ENCODE assay signal across 8 cellular contexts in genomic region chr3:48186993-48187578, GRCh38. TPM values are rescaled to one million over a fixed set of nuclear protein-coding genes. Genes with fewer than 3 reads are reported as not detected.
DNase-seq lines count a peak whose midpoint lies in the region; TF ChIP-seq lines count a peak whose summit lies in the region.

No MANE protein-coding gene starts in this region.

- no peak overlapping the region for H3K27ac ChIP-seq in H9 (ENCODE audit: insufficient read length, low read depth, low read length)
- peak overlapping the region; percentile 78 for H3K27ac ChIP-seq in SU-DHL-6 (ENCODE audit: low read depth, low read length)
- H3K27ac ChIP-seq in caudate nucleus (ENCODE audit: low read depth, low read length): no peak overlapping the region

- no peak overlapping the region for H3K18ac ChIP-seq in H9 (ENCODE audit: insufficient read length, low read depth, low read length)

- H3F3A ChIP-seq in SU-DHL-6 (ENCODE audit: insufficient read depth): peaks cover 10% of the 10 kb centered on the region; the same call in 1 of the 2 replicates

- H3K4me3 ChIP-seq in SU-DHL-6 (ENCODE audit: insufficient read depth, low read length, poor library complexity, severe bottlenecking) (peak overlapping the region; percentile 91), skeletal muscle satellite cell (ENCODE audit: low read length) (peak overlapping the region; percentile 92)

- no CpG with 5 or more reads among the region's 14 CpGs for WGBS in H9 (ENCODE audit: extremely low coverage, insufficient read length, low lambda C conversion rate)

- H3K27me3 ChIP-seq in H9 (ENCODE audit: insufficient read depth, low read length): no peaks in the 10 kb centered on the region
- no peaks in the 10 kb centered on the region for H3K27me3 ChIP-seq in SU-DHL-6 (ENCODE audit: low read length)
- no peaks in the 10 kb centered on the region for H3K27me3 ChIP-seq in skeletal muscle satellite cell (ENCODE audit: control insufficient read depth, insufficient read depth, low read length)

- peak overlapping the region; percentile 91 to 97 for H3K4me3 Mint-ChIP-seq in H9

- no peak overlapping the region for H3K56ac ChIP-seq in H9 (ENCODE audit: insufficient read length, low read depth, low read length)

- peaks cover 7% of the 10 kb centered on the region; the same call in 1 of the 2 replicates for H3K4me1 ChIP-seq in H9 (ENCODE audit: insufficient read depth, low read length)
- H3K4me1 ChIP-seq in skeletal muscle satellite cell (ENCODE audit: control insufficient read depth, insufficient read depth, low read length): peaks cover 11% of the 10 kb centered on the region

- H3K23ac ChIP-seq in H9 (ENCODE audit: insufficient read length, low read depth, low read length): no peak overlapping the region

- peak overlapping the region; percentile 91 for H3K9ac ChIP-seq in H9 (ENCODE audit: extremely low read depth, insufficient read length, low read length)
- H3K9ac ChIP-seq in SU-DHL-6 (ENCODE audit: low read length): peak overlapping the region; percentile 98
- peak overlapping the region; percentile 86 for H3K9ac ChIP-seq in skeletal muscle satellite cell (ENCODE audit: low read depth, low read length)

- peaks cover 11% of the 10 kb centered on the region for H3K79me1 ChIP-seq in H9 (ENCODE audit: insufficient read depth, low read depth, low read length, poor library complexity, severe bottlenecking)

- H4K20me1 ChIP-seq in H9 (ENCODE audit: control insufficient read depth, insufficient read depth, insufficient read length) (no peaks in the 10 kb centered on the region), SU-DHL-6 (ENCODE audit: low read depth, low read length) (no peaks in the 10 kb centered on the region)

- H3K9me3 ChIP-seq in H9 (ENCODE audit: control insufficient read depth, low read depth, low read length) (no peaks in the 10 kb centered on the region), SU-DHL-6 (ENCODE audit: insufficient read depth, low read length) (no peaks in the 10 kb centered on the region), skeletal muscle satellite cell (replicated peaks; ENCODE audit: low read length) (no peaks in the 10 kb centered on the region)

- peak overlapping the region; percentile 20 to 97 (median 90); a peak in 5 of 7 replicates for H3K27ac Mint-ChIP-seq in H9

- H3K9me3 Mint-ChIP-seq in H9: no peaks in the 10 kb centered on the region

- DNase-seq in H9: no peak
- peak; percentile 18 for DNase-seq in foreskin melanocyte
- no peak for DNase-seq in stimulated activated naive CD4-positive, alpha-beta T cell treated with Interleukin-2 at 50 U/mL for 16 hours (lab: John Stamatoyannopoulos, UW)
- no peak for DNase-seq in globus pallidus (ENCODE audit: low spot score)
- DNase-seq in cerebellum (ENCODE audit: low spot score): no peak
- no peak for DNase-seq in caudate nucleus (lab: John Stamatoyannopoulos, UW)

- peaks cover 45 to 52% (median 51%) of the 10 kb centered on the region in 3 experiments for H3K36me3 Mint-ChIP-seq in H9 (ENCODE audit: insufficient read depth in 1 of 3, low read depth in 3 of 3)

- H4K8ac ChIP-seq in H9 (replicated peaks; ENCODE audit: insufficient read length, low read depth, low read length): no peak overlapping the region

- no peak overlapping the region for H2AK5ac ChIP-seq in H9 (ENCODE audit: insufficient read length, low read length)

- TF ChIP-seq CTCF in H9 (conservative IDR thresholded peaks at IDR 0.05): no peak
- no peak for TF ChIP-seq CTCF in SU-DHL-6 (IDR thresholded peaks at IDR 0.05; ENCODE audit: insufficient read depth, low read length, poor library complexity, severe bottlenecking)

- peak overlapping the region; percentile 83 for H3K14ac ChIP-seq in H9 (ENCODE audit: insufficient read depth, low read length)

- H3K4ac ChIP-seq in H9 (ENCODE audit: low read depth, low read length): no peak overlapping the region

- H3K4me1 Mint-ChIP-seq in H9: peaks cover 37 to 38% of the 10 kb centered on the region in 2 experiments

- H3K4me2 ChIP-seq in H9 (ENCODE audit: insufficient read depth, insufficient read length, low read length): peak overlapping the region; percentile 93
- peak overlapping the region; percentile 85 for H3K4me2 ChIP-seq in SU-DHL-6 (ENCODE audit: low read depth, low read length, poor library complexity, severe bottlenecking)
- peak overlapping the region; percentile 89 for H3K4me2 ChIP-seq in skeletal muscle satellite cell (ENCODE audit: low read length)

- H4K5ac ChIP-seq in H9 (ENCODE audit: insufficient read length, low read depth, low read length): no peak overlapping the region

- no peak overlapping the region for H2BK15ac ChIP-seq in H9 (ENCODE audit: low read depth, low read length)

- no peak overlapping the region for H3T11ph ChIP-seq in H9 (ENCODE audit: low read length)

- H3K36me3 ChIP-seq in SU-DHL-6 (ENCODE audit: low read length): peaks cover 31% of the 10 kb centered on the region
- peaks cover 12% of the 10 kb centered on the region for H3K36me3 ChIP-seq in skeletal muscle satellite cell (ENCODE audit: insufficient read depth, low read length)

- H2BK120ac ChIP-seq in H9 (ENCODE audit: low read depth, low read length, poor library complexity, severe bottlenecking): no peak overlapping the region

- H3K9me2 ChIP-seq in SU-DHL-6 (replicated peaks; ENCODE audit: insufficient read depth, low read length): no peaks in the 10 kb centered on the region

- H3K23me2 ChIP-seq in H9 (ENCODE audit: insufficient read length, low read depth, low read length, poor library complexity, severe bottlenecking): peaks cover 9% of the 10 kb centered on the region

- no peak overlapping the region for H2AFZ ChIP-seq in H9 (ENCODE audit: low read length)
- peak overlapping the region; percentile 52 for H2AFZ ChIP-seq in SU-DHL-6 (ENCODE audit: low read depth, low read length, severe bottlenecking)

- H3K27me3 Mint-ChIP-seq in H9 (ENCODE audit: low read depth): no peaks in the 10 kb centered on the region

- H3K79me2 ChIP-seq in H9 (ENCODE audit: insufficient read depth, low read length): peaks cover 14% of the 10 kb centered on the region
- H3K79me2 ChIP-seq in SU-DHL-6 (ENCODE audit: insufficient read depth, low read length): peaks cover 61% of the 10 kb centered on the region

- H2BK12ac ChIP-seq in H9 (ENCODE audit: insufficient read length, low read depth, low read length): no peak overlapping the region

- H4K91ac ChIP-seq in H9 (ENCODE audit: insufficient read length, low read depth, low read length): no peak overlapping the region

- no peak overlapping the region for H2BK5ac ChIP-seq in H9 (ENCODE audit: insufficient read length, low read length)

- no peak overlapping the region for H2BK20ac ChIP-seq in H9 (ENCODE audit: low read depth, low read length, poor library complexity, severe bottlenecking)

RNA-seq across cellular contexts. Expression of gene CDC25A, which starts 1.1 kb away (rescaled TPM):
- 83.3 and 84.5 TPM in 2 replicates for total RNA-seq in H9 (2021)
- 6.3 and 6.8 TPM in 2 replicates for total RNA-seq in skeletal muscle satellite cell (2012; rRNA removed)
- 8.7 TPM for total RNA-seq in cerebellum

RNA-seq across cellular contexts. Expression of gene CAMP, which starts 36.2 kb away (rescaled TPM):
- not detected in 2 replicates for total RNA-seq in H9 (2021)
- total RNA-seq in skeletal muscle satellite cell (2012; rRNA removed): not detected in 2 replicates
- total RNA-seq in cerebellum: not detected

RNA-seq across cellular contexts. Expression of gene ZNF589, which starts 53.8 kb away (rescaled TPM):
- total RNA-seq in H9 (2021): 86.0 and 88.2 TPM in 2 replicates
- 3.3 and 5.6 TPM in 2 replicates for total RNA-seq in skeletal muscle satellite cell (2012; rRNA removed)
- 18.5 TPM for total RNA-seq in cerebellum
